ENCODE assay signal across 1 cellular context in genomic region chr1:1013105-1013921, GRCh38.
TF ChIP-seq lines count a peak whose summit lies in the region.

Gene ISG15 (plus strand): TSS chr1:1013497. CDS start chr1:1013574, 77 bp downstream.

TF ChIP-seq in HepG2, 621 proteins besides CTCF, POLR2A, EP300 and RAD21 (continued from another document and continues in another):
- TF ChIP-seq ZNF280B (CRISPR knock-in tag; IDR thresholded peaks at IDR 0.05; ENCODE audit: borderline replicate concordance) = no peak
- no peak for TF ChIP-seq CEBPB (IDR thresholded peaks at IDR 0.05; ENCODE audit: borderline replicate concordance, low read depth, low read length)
- TF ChIP-seq CSRNP1 (CRISPR knock-in tag; IDR thresholded peaks at IDR 0.05) = no peak; the same call in 1 of the 2 replicates
- peak; percentile 35; the same call in 1 of the 2 replicates for TF ChIP-seq YEATS2 (CRISPR knock-in tag; IDR thresholded peaks at IDR 0.05; ENCODE audit: borderline replicate concordance)
- TF ChIP-seq SRY (CRISPR knock-in tag; IDR thresholded peaks at IDR 0.05) = no peak
- TF ChIP-seq NFRKB (IDR thresholded peaks at IDR 0.05) = no peak
- TF ChIP-seq TOE1 (CRISPR knock-in tag; IDR thresholded peaks at IDR 0.05) = no peak
- peak; percentile 42; the same call in 1 of the 2 replicates for TF ChIP-seq ZNF274 (CRISPR knock-in tag; IDR thresholded peaks at IDR 0.05)
- TF ChIP-seq ZNF121 (CRISPR knock-in tag; IDR thresholded peaks at IDR 0.05) = no peak
- no peak for TF ChIP-seq TARDBP (CRISPR knock-in tag; IDR thresholded peaks at IDR 0.05)
- 0 out of 2 replicates have a peak, but pooled peaks have one; percentile 56 for TF ChIP-seq ZNF275 (CRISPR knock-in tag; IDR thresholded peaks at IDR 0.05; ENCODE audit: borderline replicate concordance)
- no peak for TF ChIP-seq ATM (IDR thresholded peaks at IDR 0.05; ENCODE audit: borderline replicate concordance)
- no peak for TF ChIP-seq NFKBIZ (CRISPR knock-in tag; IDR thresholded peaks at IDR 0.05)
- TF ChIP-seq ZNF30 (CRISPR knock-in tag; IDR thresholded peaks at IDR 0.05) = no peak
- TF ChIP-seq ZBED4 (CRISPR knock-in tag; IDR thresholded peaks at IDR 0.05; ENCODE audit: borderline replicate concordance) = no peak
- TF ChIP-seq ZSCAN9 (CRISPR knock-in tag; IDR thresholded peaks at IDR 0.05; ENCODE audit: borderline replicate concordance) = 0 out of 2 replicates have a peak, but pooled peaks have one; percentile 60
- TF ChIP-seq ZNF354B (CRISPR knock-in tag; IDR thresholded peaks at IDR 0.05) = no peak
- no peak for TF ChIP-seq NR2C2 (CRISPR knock-in tag; IDR thresholded peaks at IDR 0.05; ENCODE audit: borderline replicate concordance)
- TF ChIP-seq BRF2 (CRISPR knock-in tag; IDR thresholded peaks at IDR 0.05) = no peak
- TF ChIP-seq ZKSCAN5 (CRISPR knock-in tag; IDR thresholded peaks at IDR 0.05) = no peak
- TF ChIP-seq CAMTA2 (CRISPR knock-in tag; IDR thresholded peaks at IDR 0.05; ENCODE audit: borderline replicate concordance) = peak; percentile 83; the same call in 1 of the 2 replicates
- TF ChIP-seq ETV5 (CRISPR knock-in tag; IDR thresholded peaks at IDR 0.05; ENCODE audit: borderline replicate concordance) = peak; percentile 71; the same call in 1 of the 2 replicates
- TF ChIP-seq NCOA2 (CRISPR knock-in tag; IDR thresholded peaks at IDR 0.05) = no peak
- no peak for TF ChIP-seq CBX2 (IDR thresholded peaks at IDR 0.05; ENCODE audit: low read depth, low read length)
- no peak for TF ChIP-seq CBX2 (CRISPR knock-in tag; IDR thresholded peaks at IDR 0.05; ENCODE audit: low read depth)
- no peak for TF ChIP-seq PBX3 (CRISPR knock-in tag; IDR thresholded peaks at IDR 0.05; ENCODE audit: borderline replicate concordance)
- peak; percentile 46; the same call in 1 of the 2 replicates for TF ChIP-seq ZBTB26 (CRISPR knock-in tag; IDR thresholded peaks at IDR 0.05; ENCODE audit: borderline replicate concordance)
- TF ChIP-seq AFF4 (CRISPR knock-in tag; IDR thresholded peaks at IDR 0.05) = no peak
- no peak for TF ChIP-seq ZFP1 (CRISPR knock-in tag; IDR thresholded peaks at IDR 0.05)
- TF ChIP-seq PRDM10 (CRISPR knock-in tag; IDR thresholded peaks at IDR 0.05; ENCODE audit: low read depth) = peak; percentile 16; the same call in 1 of the 2 replicates
- TF ChIP-seq KDM4B (CRISPR knock-in tag; IDR thresholded peaks at IDR 0.05) = no peak
- no peak for TF ChIP-seq ZNF24 (IDR thresholded peaks at IDR 0.05)
- no peak for TF ChIP-seq ZNF224 (CRISPR knock-in tag; IDR thresholded peaks at IDR 0.05)
- TF ChIP-seq ZNF44 (CRISPR knock-in tag; IDR thresholded peaks at IDR 0.05) = no peak
- no peak for TF ChIP-seq MIER3 (CRISPR knock-in tag; IDR thresholded peaks at IDR 0.05; ENCODE audit: borderline replicate concordance)
- no peak for TF ChIP-seq AGO2 (optimal IDR thresholded peaks at IDR 0.05; ENCODE audit: low read depth, low read length)
- TF ChIP-seq NR3C1 (CRISPR knock-in tag; IDR thresholded peaks at IDR 0.05) = no peak
- TF ChIP-seq NR2F2 (IDR thresholded peaks at IDR 0.05; ENCODE audit: borderline replicate concordance, low read depth) = no peak
- no peak for TF ChIP-seq FOXA1 (IDR thresholded peaks at IDR 0.05)
- no peak for TF ChIP-seq FOXA1 (CRISPR knock-in tag; IDR thresholded peaks at IDR 0.05)
- no peak for TF ChIP-seq ZNF205 (CRISPR knock-in tag; IDR thresholded peaks at IDR 0.05)
